In the genomic region with DNA sequence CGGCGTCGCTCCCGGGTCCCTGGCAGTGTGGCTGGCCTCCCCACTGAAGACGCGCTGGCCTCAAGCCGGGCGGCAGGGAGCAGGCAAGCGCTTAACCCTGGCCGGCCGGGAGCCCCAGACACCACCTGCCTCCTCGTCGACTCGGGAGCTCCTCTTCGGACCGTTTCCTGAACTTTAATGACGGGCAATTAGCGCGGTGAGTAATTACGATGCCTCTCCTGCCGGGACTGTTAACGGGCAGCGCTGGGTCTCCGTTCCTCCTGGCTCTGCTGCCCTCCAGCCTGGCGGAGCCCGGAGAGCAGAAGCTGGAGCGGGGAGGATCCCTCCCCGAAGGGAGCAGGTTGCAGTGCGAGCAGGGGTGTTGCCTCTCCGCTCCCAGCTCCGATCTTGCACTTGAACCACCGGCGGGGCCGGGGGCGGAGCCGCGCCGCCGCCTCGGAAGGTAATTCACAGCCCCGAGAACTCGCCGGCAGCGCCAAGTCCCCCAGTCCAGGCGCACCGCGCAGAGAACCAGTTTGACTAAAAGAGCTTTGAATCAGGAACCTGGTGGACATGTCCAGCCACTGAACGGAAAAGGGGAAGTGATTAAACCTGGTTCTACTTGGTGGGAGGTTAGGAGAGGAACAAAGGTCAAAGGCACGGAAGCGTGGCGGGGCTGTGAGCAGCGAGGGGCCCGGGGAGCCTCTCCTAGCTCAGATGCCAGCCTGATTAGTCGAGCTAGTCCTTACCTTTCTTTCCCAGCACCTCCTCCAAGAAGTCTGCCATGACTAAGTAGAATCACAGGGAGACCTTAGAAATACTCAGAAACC, we compare ENCODE assay signal across 1 cellular context.
A peak's percentile ranks its signal among the peaks of the same experiment; 100 is the strongest.
TF ChIP-seq lines count a peak whose summit lies in the region.

No MANE protein-coding gene starts in this region.

TF ChIP-seq in HepG2, 621 proteins besides CTCF, POLR2A, EP300 and RAD21 (continued from another document and continues in another):
- TF ChIP-seq ZNF75D (CRISPR knock-in tag; IDR thresholded peaks at IDR 0.05; ENCODE audit: borderline replicate concordance) (no peak), MAF1 (CRISPR knock-in tag; IDR thresholded peaks at IDR 0.05; ENCODE audit: borderline replicate concordance) (no peak), IRX3 (CRISPR knock-in tag; IDR thresholded peaks at IDR 0.05; ENCODE audit: borderline replicate concordance, low read depth) (no peak), THAP11 (CRISPR knock-in tag; IDR thresholded peaks at IDR 0.05) (peak; percentile 60; the same call in 1 of the 2 replicates), MEF2D (CRISPR knock-in tag; IDR thresholded peaks at IDR 0.05) (peak; percentile 73), ZNF850 (CRISPR knock-in tag; conservative IDR thresholded peaks at IDR 0.05) (no peak), SMAD9 (CRISPR knock-in tag; IDR thresholded peaks at IDR 0.05) (no peak), ZNF589 (CRISPR knock-in tag; conservative IDR thresholded peaks at IDR 0.05) (no peak), ZNF672 (CRISPR knock-in tag; IDR thresholded peaks at IDR 0.05) (no peak), ZNF644 (CRISPR knock-in tag; IDR thresholded peaks at IDR 0.05; ENCODE audit: low read depth) (peak; percentile 20; the same call in 1 of the 2 replicates), ZNF614 (CRISPR knock-in tag; IDR thresholded peaks at IDR 0.05; ENCODE audit: borderline replicate concordance) (no peak), NBN (conservative IDR thresholded peaks at IDR 0.05) (no peak), FOXP1 (IDR thresholded peaks at IDR 0.05) (no peak), FOXP1 (CRISPR knock-in tag; IDR thresholded peaks at IDR 0.05) (no peak), TARDBP (CRISPR knock-in tag; IDR thresholded peaks at IDR 0.05) (no peak), HMG20B (CRISPR knock-in tag; conservative IDR thresholded peaks at IDR 0.05) (no peak), ZKSCAN1 (IDR thresholded peaks at IDR 0.05; ENCODE audit: low read length) (no peak), ZNF12 (CRISPR knock-in tag; IDR thresholded peaks at IDR 0.05) (peak; percentile 41; the same call in 1 of the 2 replicates), BRCA1 (CRISPR knock-in tag; IDR thresholded peaks at IDR 0.05) (no peak), ZNF121 (CRISPR knock-in tag; IDR thresholded peaks at IDR 0.05) (no peak), ZNF605 (CRISPR knock-in tag; IDR thresholded peaks at IDR 0.05) (no peak), NFYB (CRISPR knock-in tag; IDR thresholded peaks at IDR 0.05) (peak; percentile 33; the same call in 1 of the 2 replicates), PAF1 (CRISPR knock-in tag; IDR thresholded peaks at IDR 0.05) (no peak), HES4 (CRISPR knock-in tag; IDR thresholded peaks at IDR 0.05; ENCODE audit: borderline replicate concordance) (0 out of 2 replicates have a peak, but pooled peaks have one; percentile 63), GABPA (IDR thresholded peaks at IDR 0.05; ENCODE audit: low read depth, low read length) (no peak), GABPA (CRISPR knock-in tag; IDR thresholded peaks at IDR 0.05; ENCODE audit: low read depth) (peak; percentile 57; the same call in 1 of the 2 replicates), FOSL2 (CRISPR knock-in tag; IDR thresholded peaks at IDR 0.05) (peak; percentile 11; the same call in 1 of the 2 replicates), DMAP1 (CRISPR knock-in tag; IDR thresholded peaks at IDR 0.05) (peak; percentile 80; the same call in 1 of the 2 replicates), SOX5 (CRISPR knock-in tag; IDR thresholded peaks at IDR 0.05; ENCODE audit: borderline replicate concordance) (0 out of 2 replicates have a peak, but pooled peaks have one; percentile 7), MEIS2 (CRISPR knock-in tag; IDR thresholded peaks at IDR 0.05) (no peak; the same call in 1 of the 2 replicates), ATRX (CRISPR knock-in tag; IDR thresholded peaks at IDR 0.05; ENCODE audit: borderline replicate concordance) (no peak), CHCHD3 (CRISPR knock-in tag; IDR thresholded peaks at IDR 0.05) (no peak), MYNN (CRISPR knock-in tag; IDR thresholded peaks at IDR 0.05; ENCODE audit: low read depth) (no peak), FLYWCH1 (CRISPR knock-in tag; IDR thresholded peaks at IDR 0.05) (no peak), ZBTB21 (CRISPR knock-in tag; IDR thresholded peaks at IDR 0.05) (no peak), ZNF572 (CRISPR knock-in tag; IDR thresholded peaks at IDR 0.05) (0 out of 2 replicates have a peak, but pooled peaks have one; percentile 35), NR3C1 (CRISPR knock-in tag; IDR thresholded peaks at IDR 0.05) (no peak), CCAR2 (optimal IDR thresholded peaks at IDR 0.05; ENCODE audit: low read depth, low read length) (no peak), ONECUT2 (CRISPR knock-in tag; IDR thresholded peaks at IDR 0.05) (no peak), ZNF724P (CRISPR knock-in tag; IDR thresholded peaks at IDR 0.05; ENCODE audit: borderline replicate concordance) (no peak), ZNF775 (CRISPR knock-in tag; IDR thresholded peaks at IDR 0.05; ENCODE audit: borderline replicate concordance) (0 out of 2 replicates have a peak, but pooled peaks have one; percentile 36), NPAS2 (CRISPR knock-in tag; IDR thresholded peaks at IDR 0.05; ENCODE audit: borderline replicate concordance) (no peak)
- TF ChIP-seq, protein P1, sequence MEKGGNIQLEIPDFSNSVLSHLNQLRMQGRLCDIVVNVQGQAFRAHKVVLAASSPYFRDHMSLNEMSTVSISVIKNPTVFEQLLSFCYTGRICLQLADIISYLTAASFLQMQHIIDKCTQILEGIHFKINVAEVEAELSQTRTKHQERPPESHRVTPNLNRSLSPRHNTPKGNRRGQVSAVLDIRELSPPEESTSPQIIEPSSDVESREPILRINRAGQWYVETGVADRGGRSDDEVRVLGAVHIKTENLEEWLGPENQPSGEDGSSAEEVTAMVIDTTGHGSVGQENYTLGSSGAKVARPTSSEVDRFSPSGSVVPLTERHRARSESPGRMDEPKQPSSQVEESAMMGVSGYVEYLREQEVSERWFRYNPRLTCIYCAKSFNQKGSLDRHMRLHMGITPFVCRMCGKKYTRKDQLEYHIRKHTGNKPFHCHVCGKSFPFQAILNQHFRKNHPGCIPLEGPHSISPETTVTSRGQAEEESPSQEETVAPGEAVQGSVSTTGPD (CRISPR knock-in tag; IDR thresholded peaks at IDR 0.05) = no peak
- TF ChIP-seq, protein P2, sequence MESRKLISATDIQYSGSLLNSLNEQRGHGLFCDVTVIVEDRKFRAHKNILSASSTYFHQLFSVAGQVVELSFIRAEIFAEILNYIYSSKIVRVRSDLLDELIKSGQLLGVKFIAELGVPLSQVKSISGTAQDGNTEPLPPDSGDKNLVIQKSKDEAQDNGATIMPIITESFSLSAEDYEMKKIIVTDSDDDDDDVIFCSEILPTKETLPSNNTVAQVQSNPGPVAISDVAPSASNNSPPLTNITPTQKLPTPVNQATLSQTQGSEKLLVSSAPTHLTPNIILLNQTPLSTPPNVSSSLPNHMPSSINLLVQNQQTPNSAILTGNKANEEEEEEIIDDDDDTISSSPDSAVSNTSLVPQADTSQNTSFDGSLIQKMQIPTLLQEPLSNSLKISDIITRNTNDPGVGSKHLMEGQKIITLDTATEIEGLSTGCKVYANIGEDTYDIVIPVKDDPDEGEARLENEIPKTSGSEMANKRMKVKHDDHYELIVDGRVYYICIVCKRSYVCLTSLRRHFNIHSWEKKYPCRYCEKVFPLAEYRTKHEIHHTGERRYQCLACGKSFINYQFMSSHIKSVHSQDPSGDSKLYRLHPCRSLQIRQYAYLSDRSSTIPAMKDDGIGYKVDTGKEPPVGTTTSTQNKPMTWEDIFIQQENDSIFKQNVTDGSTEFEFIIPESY (CRISPR knock-in tag; IDR thresholded peaks at IDR 0.05) = no peak
- TF ChIP-seq, protein P3, sequence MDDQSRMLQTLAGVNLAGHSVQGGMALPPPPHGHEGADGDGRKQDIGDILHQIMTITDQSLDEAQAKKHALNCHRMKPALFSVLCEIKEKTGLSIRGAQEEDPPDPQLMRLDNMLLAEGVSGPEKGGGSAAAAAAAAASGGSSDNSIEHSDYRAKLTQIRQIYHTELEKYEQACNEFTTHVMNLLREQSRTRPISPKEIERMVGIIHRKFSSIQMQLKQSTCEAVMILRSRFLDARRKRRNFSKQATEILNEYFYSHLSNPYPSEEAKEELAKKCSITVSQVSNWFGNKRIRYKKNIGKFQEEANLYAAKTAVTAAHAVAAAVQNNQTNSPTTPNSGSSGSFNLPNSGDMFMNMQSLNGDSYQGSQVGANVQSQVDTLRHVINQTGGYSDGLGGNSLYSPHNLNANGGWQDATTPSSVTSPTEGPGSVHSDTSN (CRISPR knock-in tag; IDR thresholded peaks at IDR 0.05; ENCODE audit: borderline replicate concordance) = no peak
- TF ChIP-seq, protein P4, sequence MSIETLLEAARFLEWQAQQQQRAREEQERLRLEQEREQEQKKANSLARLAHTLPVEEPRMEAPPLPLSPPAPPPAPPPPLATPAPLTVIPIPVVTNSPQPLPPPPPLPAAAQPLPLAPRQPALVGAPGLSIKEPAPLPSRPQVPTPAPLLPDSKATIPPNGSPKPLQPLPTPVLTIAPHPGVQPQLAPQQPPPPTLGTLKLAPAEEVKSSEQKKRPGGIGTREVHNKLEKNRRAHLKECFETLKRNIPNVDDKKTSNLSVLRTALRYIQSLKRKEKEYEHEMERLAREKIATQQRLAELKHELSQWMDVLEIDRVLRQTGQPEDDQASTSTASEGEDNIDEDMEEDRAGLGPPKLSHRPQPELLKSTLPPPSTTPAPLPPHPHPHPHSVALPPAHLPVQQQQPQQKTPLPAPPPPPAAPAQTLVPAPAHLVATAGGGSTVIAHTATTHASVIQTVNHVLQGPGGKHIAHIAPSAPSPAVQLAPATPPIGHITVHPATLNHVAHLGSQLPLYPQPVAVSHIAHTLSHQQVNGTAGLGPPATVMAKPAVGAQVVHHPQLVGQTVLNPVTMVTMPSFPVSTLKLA (IDR thresholded peaks at IDR 0.05) = no peak
- TF ChIP-seq, protein P5, sequence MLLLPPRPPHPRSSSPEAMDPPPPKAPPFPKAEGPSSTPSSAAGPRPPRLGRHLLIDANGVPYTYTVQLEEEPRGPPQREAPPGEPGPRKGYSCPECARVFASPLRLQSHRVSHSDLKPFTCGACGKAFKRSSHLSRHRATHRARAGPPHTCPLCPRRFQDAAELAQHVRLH (CRISPR knock-in tag; IDR thresholded peaks at IDR 0.05; ENCODE audit: borderline replicate concordance, low read depth) = peak; percentile 66; the same call in 1 of the 2 replicates
- TF ChIP-seq, protein P6, sequence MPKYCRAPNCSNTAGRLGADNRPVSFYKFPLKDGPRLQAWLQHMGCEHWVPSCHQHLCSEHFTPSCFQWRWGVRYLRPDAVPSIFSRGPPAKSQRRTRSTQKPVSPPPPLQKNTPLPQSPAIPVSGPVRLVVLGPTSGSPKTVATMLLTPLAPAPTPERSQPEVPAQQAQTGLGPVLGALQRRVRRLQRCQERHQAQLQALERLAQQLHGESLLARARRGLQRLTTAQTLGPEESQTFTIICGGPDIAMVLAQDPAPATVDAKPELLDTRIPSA (CRISPR knock-in tag; IDR thresholded peaks at IDR 0.05; ENCODE audit: borderline replicate concordance) = 0 out of 2 replicates have a peak, but pooled peaks have one; percentile 45
- TF ChIP-seq, protein P7, sequence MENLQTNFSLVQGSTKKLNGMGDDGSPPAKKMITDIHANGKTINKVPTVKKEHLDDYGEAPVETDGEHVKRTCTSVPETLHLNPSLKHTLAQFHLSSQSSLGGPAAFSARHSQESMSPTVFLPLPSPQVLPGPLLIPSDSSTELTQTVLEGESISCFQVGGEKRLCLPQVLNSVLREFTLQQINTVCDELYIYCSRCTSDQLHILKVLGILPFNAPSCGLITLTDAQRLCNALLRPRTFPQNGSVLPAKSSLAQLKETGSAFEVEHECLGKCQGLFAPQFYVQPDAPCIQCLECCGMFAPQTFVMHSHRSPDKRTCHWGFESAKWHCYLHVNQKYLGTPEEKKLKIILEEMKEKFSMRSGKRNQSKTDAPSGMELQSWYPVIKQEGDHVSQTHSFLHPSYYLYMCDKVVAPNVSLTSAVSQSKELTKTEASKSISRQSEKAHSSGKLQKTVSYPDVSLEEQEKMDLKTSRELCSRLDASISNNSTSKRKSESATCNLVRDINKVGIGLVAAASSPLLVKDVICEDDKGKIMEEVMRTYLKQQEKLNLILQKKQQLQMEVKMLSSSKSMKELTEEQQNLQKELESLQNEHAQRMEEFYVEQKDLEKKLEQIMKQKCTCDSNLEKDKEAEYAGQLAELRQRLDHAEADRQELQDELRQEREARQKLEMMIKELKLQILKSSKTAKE (CRISPR knock-in tag; IDR thresholded peaks at IDR 0.05; ENCODE audit: borderline replicate concordance) = no peak; the same call in 1 of the 2 replicates
- TF ChIP-seq, protein P8, sequence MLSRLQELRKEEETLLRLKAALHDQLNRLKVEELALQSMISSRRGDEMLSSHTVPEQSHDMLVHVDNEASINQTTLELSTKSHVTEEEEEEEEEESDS (CRISPR knock-in tag; IDR thresholded peaks at IDR 0.05; ENCODE audit: borderline replicate concordance) = no peak
- TF ChIP-seq, protein P9, sequence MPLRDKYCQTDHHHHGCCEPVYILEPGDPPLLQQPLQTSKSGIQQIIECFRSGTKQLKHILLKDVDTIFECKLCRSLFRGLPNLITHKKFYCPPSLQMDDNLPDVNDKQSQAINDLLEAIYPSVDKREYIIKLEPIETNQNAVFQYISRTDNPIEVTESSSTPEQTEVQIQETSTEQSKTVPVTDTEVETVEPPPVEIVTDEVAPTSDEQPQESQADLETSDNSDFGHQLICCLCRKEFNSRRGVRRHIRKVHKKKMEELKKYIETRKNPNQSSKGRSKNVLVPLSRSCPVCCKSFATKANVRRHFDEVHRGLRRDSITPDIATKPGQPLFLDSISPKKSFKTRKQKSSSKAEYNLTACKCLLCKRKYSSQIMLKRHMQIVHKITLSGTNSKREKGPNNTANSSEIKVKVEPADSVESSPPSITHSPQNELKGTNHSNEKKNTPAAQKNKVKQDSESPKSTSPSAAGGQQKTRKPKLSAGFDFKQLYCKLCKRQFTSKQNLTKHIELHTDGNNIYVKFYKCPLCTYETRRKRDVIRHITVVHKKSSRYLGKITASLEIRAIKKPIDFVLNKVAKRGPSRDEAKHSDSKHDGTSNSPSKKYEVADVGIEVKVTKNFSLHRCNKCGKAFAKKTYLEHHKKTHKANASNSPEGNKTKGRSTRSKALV (CRISPR knock-in tag; IDR thresholded peaks at IDR 0.05) = no peak
- TF ChIP-seq, protein P10, sequence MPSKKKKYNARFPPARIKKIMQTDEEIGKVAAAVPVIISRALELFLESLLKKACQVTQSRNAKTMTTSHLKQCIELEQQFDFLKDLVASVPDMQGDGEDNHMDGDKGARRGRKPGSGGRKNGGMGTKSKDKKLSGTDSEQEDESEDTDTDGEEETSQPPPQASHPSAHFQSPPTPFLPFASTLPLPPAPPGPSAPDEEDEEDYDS (CRISPR knock-in tag; IDR thresholded peaks at IDR 0.05) = peak; percentile 47; the same call in 1 of the 2 replicates
- TF ChIP-seq, protein P11, sequence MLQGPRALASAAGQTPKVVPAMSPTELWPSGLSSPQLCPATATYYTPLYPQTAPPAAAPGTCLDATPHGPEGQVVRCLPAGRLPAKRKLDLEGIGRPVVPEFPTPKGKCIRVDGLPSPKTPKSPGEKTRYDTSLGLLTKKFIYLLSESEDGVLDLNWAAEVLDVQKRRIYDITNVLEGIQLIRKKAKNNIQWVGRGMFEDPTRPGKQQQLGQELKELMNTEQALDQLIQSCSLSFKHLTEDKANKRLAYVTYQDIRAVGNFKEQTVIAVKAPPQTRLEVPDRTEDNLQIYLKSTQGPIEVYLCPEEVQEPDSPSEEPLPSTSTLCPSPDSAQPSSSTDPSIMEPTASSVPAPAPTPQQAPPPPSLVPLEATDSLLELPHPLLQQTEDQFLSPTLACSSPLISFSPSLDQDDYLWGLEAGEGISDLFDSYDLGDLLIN (CRISPR knock-in tag; IDR thresholded peaks at IDR 0.05; ENCODE audit: borderline replicate concordance) = no peak
- TF ChIP-seq, protein P12, sequence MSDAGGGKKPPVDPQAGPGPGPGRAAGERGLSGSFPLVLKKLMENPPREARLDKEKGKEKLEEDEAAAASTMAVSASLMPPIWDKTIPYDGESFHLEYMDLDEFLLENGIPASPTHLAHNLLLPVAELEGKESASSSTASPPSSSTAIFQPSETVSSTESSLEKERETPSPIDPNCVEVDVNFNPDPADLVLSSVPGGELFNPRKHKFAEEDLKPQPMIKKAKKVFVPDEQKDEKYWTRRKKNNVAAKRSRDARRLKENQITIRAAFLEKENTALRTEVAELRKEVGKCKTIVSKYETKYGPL (CRISPR knock-in tag; IDR thresholded peaks at IDR 0.05) = no peak
